ENCODE assay signal across 12 cellular contexts in genomic region chr3:111882799-111883198, GRCh38. TPM values are rescaled to one million over a fixed set of nuclear protein-coding genes. Genes with fewer than 3 reads are reported as not detected.
DNase-seq lines count a peak whose midpoint lies in the region; ATAC-seq and TF ChIP-seq lines count a peak whose summit lies in the region.
"Had no signal": no experiment of that assay in that cellular context is flagged by ENCODE, and none has a peak within 500 bp of the region (broad histone marks: within the 10 kb centered on the region; RNA-seq: fewer than 3 reads in every experiment).

No MANE protein-coding gene starts in this region.

- POLR2A ChIA-PET in CD4-positive, alpha-beta T cell (lab: Charles Lee): no interaction called here

- no peaks in the 10 kb centered on the region for H3K4me1 Mint-ChIP-seq in CD4-positive, alpha-beta T cell (ENCODE audit: low read depth)

- peak overlapping the region; percentile 12 for H3K27ac ChIP-seq in rectal smooth muscle tissue (ENCODE audit: low read depth, low read length)
- no peak overlapping the region for H3K27ac ChIP-seq in CD4-positive, alpha-beta T cell (ENCODE audit: low read depth, low read length)
- H3K27ac ChIP-seq in dorsolateral prefrontal cortex: no peak overlapping the region

- H3K4me1 ChIP-seq in rectal smooth muscle tissue (ENCODE audit: control insufficient read depth, insufficient read depth, low read length): no peaks in the 10 kb centered on the region

- no peaks in the 10 kb centered on the region for H3K36me3 Mint-ChIP-seq in CD4-positive, alpha-beta T cell (ENCODE audit: low read depth)

- intact Hi-C loops in CD4-positive, alpha-beta T cell (cut with DNase I, micrococcal nuclease): no loop called here
- intact Hi-C loops in dorsolateral prefrontal cortex (cut with DNase I): no loop called here

- peaks cover 2% of the 10 kb centered on the region for H3K36me3 ChIP-seq in rectal smooth muscle tissue (ENCODE audit: control insufficient read depth, insufficient read depth, low read length)

- H3K27ac Mint-ChIP-seq in CD4-positive, alpha-beta T cell: no peak overlapping the region
- H3K27ac Mint-ChIP-seq: naive thymus-derived CD8-positive, alpha-beta T cell had no signal

- ATAC-seq in GM19035 (IDR thresholded peaks at IDR 0.05; ENCODE audit: unreplicated experiment) (peak; percentile 96), HG03378 (IDR thresholded peaks at IDR 0.05; ENCODE audit: unreplicated experiment) (peak; percentile 98)
- ATAC-seq in CD4-positive, alpha-beta T cell (ENCODE audit: poor library complexity): no peak
- ATAC-seq: naive thymus-derived CD8-positive, alpha-beta T cell; Panc1 had no signal

- H3K27me3 Mint-ChIP-seq in CD4-positive, alpha-beta T cell: no peaks in the 10 kb centered on the region
- H3K27me3 Mint-ChIP-seq: naive thymus-derived CD8-positive, alpha-beta T cell had no signal

- H3K9me3 ChIP-seq in CD4-positive, alpha-beta T cell (ENCODE audit: control insufficient read depth, low read length): no peaks in the 10 kb centered on the region

- H3K27me3 ChIP-seq in rectal smooth muscle tissue (ENCODE audit: control insufficient read depth, insufficient read depth, low read length) (no peaks in the 10 kb centered on the region), dorsolateral prefrontal cortex (peaks cover 0 to 2% (median 0%) of the 10 kb centered on the region in 45 donors)
- no peaks in the 10 kb centered on the region for H3K27me3 ChIP-seq in CD4-positive, alpha-beta T cell (ENCODE audit: control insufficient read depth, insufficient read depth, low read length)

- H3K9me3 Mint-ChIP-seq in CD4-positive, alpha-beta T cell: no peaks in the 10 kb centered on the region

- H3K4me3 ChIP-seq in rectal smooth muscle tissue (ENCODE audit: low read length) (no peak overlapping the region), dorsolateral prefrontal cortex (no peak overlapping the region)

- H3K4me3 Mint-ChIP-seq in CD4-positive, alpha-beta T cell: no peak overlapping the region
- H3K4me3 Mint-ChIP-seq: naive thymus-derived CD8-positive, alpha-beta T cell had no signal

- no peak for TF ChIP-seq CTCF in CD4-positive, alpha-beta T cell (IDR thresholded peaks at IDR 0.05)
- no peak for TF ChIP-seq CTCF in dorsolateral prefrontal cortex (IDR thresholded peaks at IDR 0.05 in 54 of 56, conservative IDR thresholded peaks at IDR 0.05 in 2 of 56; ENCODE audit: low read depth in 1 of 56, partially characterized antibody in 56 of 56)

- CTCF ChIA-PET in CD4-positive, alpha-beta T cell (lab: Charles Lee): interaction anchor here (0.6 kb wide), 1 partner anchor 1156 kb away, joined by 3 read pairs; no protein-coding TSS in a partner anchor

- DNase-seq in HCEC 1CT (peak; percentile 9), cortex of kidney (lab: John Stamatoyannopoulos, UW) (no peak), dorsolateral prefrontal cortex (no peak)
- DNase-seq in CD4-positive, alpha-beta T cell: no peak
- no peak for DNase-seq in stimulated activated CD4-positive, alpha-beta T cell treated with anti-CD3 and anti-CD28 coated beads, Interleukin-12 subunit alpha, Interleukin-12 subunit beta, amount 100 ng/mL, for 4 hours
- DNase-seq: activated CD4-positive, CD25-positive, alpha-beta regulatory T cell; naive thymus-derived CD8-positive, alpha-beta T cell; NCI-H1436 treated with DMSO at 0.1 percent for 48 hours had no signal

- H3K9ac ChIP-seq in rectal smooth muscle tissue (ENCODE audit: low read length): no peak overlapping the region

RNA-seq across cellular contexts. Expression of gene PHLDB2, which starts 23.7 kb away (rescaled TPM):
- total RNA-seq in CD4-positive, alpha-beta T cell: 1 to 10 TPM; 5.8 to 6.0 TPM
- 10 to 100 TPM in 74 of 120 experiments, 1 to 10 TPM in 46; 4.6 to 36.6 (median 11.3) TPM for total RNA-seq in dorsolateral prefrontal cortex
